Comparison of ENCODE assay signal across 31 cellular contexts in the genomic region with DNA sequence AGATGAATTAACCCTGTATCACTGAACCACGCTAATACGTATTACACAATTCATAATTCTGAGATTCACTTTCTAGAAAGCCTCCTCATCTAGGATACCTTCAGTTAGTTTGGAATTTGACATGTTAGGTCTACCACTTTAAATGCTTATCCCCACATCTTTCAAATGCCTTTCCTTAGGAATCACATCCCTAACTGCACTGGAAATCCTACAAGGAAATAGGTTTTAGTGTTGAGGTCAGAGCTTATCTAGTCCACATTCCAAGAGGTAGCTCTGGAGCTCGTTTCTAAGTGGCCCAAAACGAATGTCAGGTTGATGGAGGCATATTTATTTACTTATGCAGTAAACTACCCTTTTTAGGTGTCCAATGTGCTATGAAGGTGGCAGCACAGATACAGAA.
"Had no signal": no experiment of that assay in that cellular context is flagged by ENCODE, and none has a peak within 500 bp of the region (broad histone marks: within the 10 kb centered on the region; RNA-seq: fewer than 3 reads in every experiment).

No MANE protein-coding gene starts in this region.

- H3K36me3 ChIP-seq: prostate gland had no signal

- H3K27ac Mint-ChIP-seq: nephron; stimulated activated naive B cell treated with anti-CD40 and anti-IgM and Interleukin-4, amounts not matched to agents 10 μg/mL and 1 μg/mL and 100 μg/mL, for 72 hours had no signal

- DNase-seq: hippocampal formation; kidney glomerular epithelial cell; left colon; left lung; lower lobe of right lung; mammary epithelial cell; mesenchymal stem cell; naive thymus-derived CD8-positive, alpha-beta T cell; nucleus accumbens; pancreas; posterior cingulate gyrus; retina; right cardiac atrium; stimulated activated CD4-positive, alpha-beta T cell treated with anti-CD3 and anti-CD28 coated beads, Interleukin-12 subunit alpha, Interleukin-12 subunit beta, amount 100 ng/mL, for 4 hours; stimulated activated CD4-positive, alpha-beta T cell treated with anti-CD3 and anti-CD28 coated beads, Interleukin-15, amount 100 ng/mL, for 24 hours; stimulated activated CD4-positive, alpha-beta T cell treated with anti-CD3 and anti-CD28 coated beads, Interleukin-2, amount 100 ng/mL, for 24 hours; stimulated activated CD4-positive, alpha-beta T cell treated with anti-CD3 and anti-CD28 coated beads, Interleukin-4, amount 100 ng/mL, for 1 hour; stimulated activated naive B cell treated with anti-CD40 and anti-IgM and Interleukin-4, amounts not matched to agents 10 μg/mL and 1 μg/mL and 100 μg/mL, for 72 hours; stimulated activated naive CD8-positive, alpha-beta T cell treated with anti-CD3 and anti-CD28 coated beads, Interleukin-15, Interleukin-2, amounts not matched to agents 100 U/mL and 50 U/mL, for 24 hours; testis; thyroid gland; transverse colon; upper lobe of right lung had no signal

- ATAC-seq: left colon; left lung; lower lobe of right lung; naive thymus-derived CD8-positive, alpha-beta T cell; pancreas; sciatic nerve; stimulated activated naive B cell treated with anti-CD40 and anti-IgM and Interleukin-4, amounts not matched to agents 10 μg/mL and 1 μg/mL and 100 μg/mL, for 72 hours; stimulated activated naive CD8-positive, alpha-beta T cell treated with anti-CD3 and anti-CD28 coated beads, Interleukin-15, Interleukin-2, amounts not matched to agents 100 U/mL and 50 U/mL, for 24 hours; upper lobe of right lung had no signal

- H3K4me1 Mint-ChIP-seq: naive thymus-derived CD8-positive, alpha-beta T cell; nephron; neural crest cell; stimulated activated naive B cell treated with anti-CD40 and anti-IgM and Interleukin-4, amounts not matched to agents 10 μg/mL and 1 μg/mL and 100 μg/mL, for 72 hours had no signal

- H3K27ac ChIP-seq: left lung, lower lobe of right lung, pancreas, prostate gland, skin epidermis, stomach, testis, thyroid gland, transverse colon, upper lobe of right lung had no signal

- H3K4me3 Mint-ChIP-seq: naive thymus-derived CD8-positive, alpha-beta T cell; nephron; neural crest cell; stimulated activated naive B cell treated with anti-CD40 and anti-IgM and Interleukin-4, amounts not matched to agents 10 μg/mL and 1 μg/mL and 100 μg/mL, for 72 hours had no signal

- H3K27me3 ChIP-seq: left lung, pancreas, stomach, testis, thyroid gland, transverse colon, upper lobe of right lung had no signal

- FAIRE-seq: keratinocyte, pancreas, urothelium cell line had no signal

- H3K27me3 Mint-ChIP-seq: naive thymus-derived CD8-positive, alpha-beta T cell; stimulated activated naive B cell treated with anti-CD40 and anti-IgM and Interleukin-4, amounts not matched to agents 10 μg/mL and 1 μg/mL and 100 μg/mL, for 72 hours had no signal

- H3K4me1 ChIP-seq: left lung, lower lobe of right lung, pancreas, prostate gland, stomach, testis, thyroid gland, transverse colon, upper lobe of right lung had no signal

- H3K9me3 Mint-ChIP-seq: neural crest cell had no signal

- H3K4me3 ChIP-seq: left lung, lower lobe of right lung, pancreas, prostate gland, skin epidermis, stomach, testis, thyroid gland, transverse colon, upper lobe of right lung had no signal

- H3K9me3 ChIP-seq: left lung, lower lobe of right lung, pancreas, prostate gland, stomach, testis, thyroid gland, transverse colon, upper lobe of right lung had no signal
